ENCODE assay signal across 33 cellular contexts in genomic region chr1:38183747-38184146, GRCh38.
"Had no signal": no experiment of that assay in that cellular context is flagged by ENCODE, and none has a peak within 500 bp of the region (broad histone marks: within the 10 kb centered on the region; RNA-seq: fewer than 3 reads in every experiment).

No MANE protein-coding gene starts in this region.

- H3K27ac ChIP-seq: ascending aorta, cardiac muscle cell, VCaP had no signal

- H3K9me3 ChIP-seq: ascending aorta had no signal

- H3K27me3 Mint-ChIP-seq: activated CD4-positive, alpha-beta T cell treated with anti-CD3 and anti-CD28 coated beads, Interleukin-2, amount 10 ng/mL, durations not matched to agents 7 days and 5 days; activated naive CD8-positive, alpha-beta T cell had no signal

- DNase-seq: activated CD4-positive, alpha-beta T cell treated with anti-CD3 and anti-CD28 coated beads for 1 hour; activated CD4-positive, alpha-beta T cell treated with anti-CD3 and anti-CD28 coated beads for 36 hours; activated CD4-positive, alpha-beta T cell treated with anti-CD3 and anti-CD28 coated beads for 48 hours; activated CD4-positive, alpha-beta T cell treated with anti-CD3 and anti-CD28 coated beads, Interleukin-2, amount 10 ng/mL, durations not matched to agents 7 days and 5 days; activated CD4-positive, alpha-beta T cell treated with anti-CD3 and anti-CD28 coated beads, Interleukin-2, amount 50 U/mL, for 48 hours; activated CD4-positive, CD25-positive, alpha-beta regulatory T cell; activated CD8-positive, alpha-beta memory T cell treated with anti-CD3 and anti-CD28 coated beads, Interleukin-2, amount 50 U/mL, for 4 hours; activated CD8-positive, alpha-beta T cell treated with anti-CD3 and anti-CD28 coated beads for 36 hours; activated effector memory CD4-positive, alpha-beta T cell treated with Interleukin-2 at 50 U/mL for 16 hours; activated gamma-delta T cell; activated naive CD4-positive, alpha-beta T cell treated with anti-CD3 and anti-CD28 coated beads, Interleukin-2, amount 10 ng/mL, durations not matched to agents 7 days and 5 days; activated naive CD4-positive, alpha-beta T cell treated with Interleukin-2 at 50 U/mL for 16 hours; activated naive CD8-positive, alpha-beta T cell treated with anti-CD3 and anti-CD28 coated beads, Interleukin-2, amount 10 ng/mL, durations not matched to agents 7 days and 5 days; activated naive CD8-positive, alpha-beta T cell treated with anti-CD3 and anti-CD28 coated beads, Interleukin-2, amount 50 U/mL, for 24 hours; activated T-cell treated with anti-CD3 and anti-CD28 coated beads for 4 hours; activated T-cell treated with anti-CD3 and anti-CD28 coated beads, Interleukin-2, amount 50 U/mL, for 1 hour; activated T-cell treated with anti-CD3 and anti-CD28 coated beads, Interleukin-2, amount 50 U/mL, for 4 hours; amygdala; anterior cingulate cortex; cerebellar nuclear complex; T-cell; T-helper 17 cell had no signal

- H3K9me3 Mint-ChIP-seq: activated CD4-positive, alpha-beta T cell treated with anti-CD3 and anti-CD28 coated beads, Interleukin-2, amount 10 ng/mL, durations not matched to agents 7 days and 5 days; activated CD8-positive, alpha-beta T cell treated with anti-CD3 and anti-CD28 coated beads for 36 hours; activated naive CD4-positive, alpha-beta T cell treated with anti-CD3 and anti-CD28 coated beads, Interleukin-2, amount 10 ng/mL, durations not matched to agents 7 days and 5 days; activated naive CD4-positive, alpha-beta T cell treated with anti-CD3 and anti-CD28 coated beads, Interleukin-2, amount 50 U/mL, for 24 hours; activated naive CD8-positive, alpha-beta T cell treated with anti-CD3 and anti-CD28 coated beads, Interleukin-2, amount 50 U/mL, for 24 hours; activated T-cell treated with anti-CD3 and anti-CD28 coated beads, Interleukin-2, amount 50 U/mL, for 4 hours; activated T-helper 2 cell treated with anti-CD3 and anti-CD28 coated beads, Interferon-gamma antibody, Interleukin-2, Interleukin-4, amounts not matched to agents 10 μg/mL and 5 μg/mL and 100 μg/mL, durations not matched to agents 14 hours and 24 hours and 36 hours; central memory CD8-positive, alpha-beta T cell had no signal

- H3K36me3 ChIP-seq: ascending aorta, cardiac muscle cell had no signal

- FAIRE-seq: bronchial epithelial cell, TTC549 had no signal

- H3K27me3 ChIP-seq: ascending aorta, cardiac muscle cell had no signal

- H3K36me3 Mint-ChIP-seq: activated naive CD4-positive, alpha-beta T cell treated with anti-CD3 and anti-CD28 coated beads, Interleukin-2, amount 10 ng/mL, durations not matched to agents 7 days and 5 days; activated naive CD4-positive, alpha-beta T cell treated with anti-CD3 and anti-CD28 coated beads, Interleukin-2, amount 50 U/mL, for 24 hours; activated naive CD8-positive, alpha-beta T cell; activated naive CD8-positive, alpha-beta T cell treated with anti-CD3 and anti-CD28 coated beads, Interleukin-2, amount 10 ng/mL, durations not matched to agents 7 days and 5 days; brain; T-cell had no signal

- H3K4me1 ChIP-seq: ascending aorta had no signal

- ATAC-seq: activated CD4-positive, alpha-beta T cell treated with anti-CD3 and anti-CD28 coated beads for 36 hours; activated CD4-positive, CD25-positive, alpha-beta regulatory T cell treated with anti-CD3 and anti-CD28 coated beads, Interleukin-2, amount 50 U/mL, for 24 hours; activated CD8-positive, alpha-beta T cell treated with anti-CD3 and anti-CD28 coated beads for 36 hours; activated naive CD8-positive, alpha-beta T cell treated with anti-CD3 and anti-CD28 coated beads, Interleukin-2, amount 50 U/mL, for 24 hours; activated T-cell treated with anti-CD3 and anti-CD28 coated beads, Interleukin-2, amount 50 U/mL, for 4 hours; T-cell; T-helper 17 cell had no signal

- H3K4me3 ChIP-seq: ascending aorta, cardiac muscle cell had no signal

- H3K4me3 Mint-ChIP-seq: activated CD4-positive, alpha-beta T cell treated with anti-CD3 and anti-CD28 coated beads for 36 hours; activated CD4-positive, alpha-beta T cell treated with anti-CD3 and anti-CD28 coated beads, Interleukin-2, amount 10 ng/mL, durations not matched to agents 7 days and 5 days; activated CD8-positive, alpha-beta T cell treated with anti-CD3 and anti-CD28 coated beads for 36 hours; activated naive CD4-positive, alpha-beta T cell treated with anti-CD3 and anti-CD28 coated beads, Interleukin-2, amount 10 ng/mL, durations not matched to agents 7 days and 5 days; activated naive CD4-positive, alpha-beta T cell treated with anti-CD3 and anti-CD28 coated beads, Interleukin-2, amount 50 U/mL, for 24 hours; activated naive CD8-positive, alpha-beta T cell; activated naive CD8-positive, alpha-beta T cell treated with anti-CD3 and anti-CD28 coated beads, Interleukin-2, amount 10 ng/mL, durations not matched to agents 7 days and 5 days; activated naive CD8-positive, alpha-beta T cell treated with anti-CD3 and anti-CD28 coated beads, Interleukin-2, amount 50 U/mL, for 24 hours; activated T-cell treated with anti-CD3 and anti-CD28 coated beads, Interleukin-2, amount 50 U/mL, for 4 hours; brain; central memory CD8-positive, alpha-beta T cell; T-cell; T-helper 17 cell had no signal

- H3K4me1 Mint-ChIP-seq: activated CD4-positive, alpha-beta T cell treated with anti-CD3 and anti-CD28 coated beads for 36 hours; activated CD4-positive, alpha-beta T cell treated with anti-CD3 and anti-CD28 coated beads, Interleukin-2, amount 10 ng/mL, durations not matched to agents 7 days and 5 days; activated naive CD4-positive, alpha-beta T cell treated with anti-CD3 and anti-CD28 coated beads, Interleukin-2, amount 10 ng/mL, durations not matched to agents 7 days and 5 days; activated naive CD4-positive, alpha-beta T cell treated with anti-CD3 and anti-CD28 coated beads, Interleukin-2, amount 50 U/mL, for 24 hours; activated naive CD8-positive, alpha-beta T cell treated with anti-CD3 and anti-CD28 coated beads, Interleukin-2, amount 10 ng/mL, durations not matched to agents 7 days and 5 days; activated naive CD8-positive, alpha-beta T cell treated with anti-CD3 and anti-CD28 coated beads, Interleukin-2, amount 50 U/mL, for 24 hours; central memory CD8-positive, alpha-beta T cell; T-cell; T-helper 17 cell had no signal

- H3K27ac Mint-ChIP-seq: activated CD4-positive, alpha-beta T cell treated with anti-CD3 and anti-CD28 coated beads for 36 hours; activated CD4-positive, alpha-beta T cell treated with anti-CD3 and anti-CD28 coated beads, Interleukin-2, amount 10 ng/mL, durations not matched to agents 7 days and 5 days; activated CD8-positive, alpha-beta T cell treated with anti-CD3 and anti-CD28 coated beads for 36 hours; activated naive CD4-positive, alpha-beta T cell treated with anti-CD3 and anti-CD28 coated beads, Interleukin-2, amount 10 ng/mL, durations not matched to agents 7 days and 5 days; activated naive CD4-positive, alpha-beta T cell treated with anti-CD3 and anti-CD28 coated beads, Interleukin-2, amount 50 U/mL, for 24 hours; activated naive CD8-positive, alpha-beta T cell; activated naive CD8-positive, alpha-beta T cell treated with anti-CD3 and anti-CD28 coated beads, Interleukin-2, amount 10 ng/mL, durations not matched to agents 7 days and 5 days; activated naive CD8-positive, alpha-beta T cell treated with anti-CD3 and anti-CD28 coated beads, Interleukin-2, amount 50 U/mL, for 24 hours; activated T-helper 2 cell treated with anti-CD3 and anti-CD28 coated beads, Interferon-gamma antibody, Interleukin-2, Interleukin-4, amounts not matched to agents 10 μg/mL and 5 μg/mL and 100 μg/mL, durations not matched to agents 14 hours and 24 hours and 36 hours; brain; T-cell; T-helper 17 cell had no signal
